Comparison of ENCODE assay signal across 2 cellular contexts in the genomic region with DNA sequence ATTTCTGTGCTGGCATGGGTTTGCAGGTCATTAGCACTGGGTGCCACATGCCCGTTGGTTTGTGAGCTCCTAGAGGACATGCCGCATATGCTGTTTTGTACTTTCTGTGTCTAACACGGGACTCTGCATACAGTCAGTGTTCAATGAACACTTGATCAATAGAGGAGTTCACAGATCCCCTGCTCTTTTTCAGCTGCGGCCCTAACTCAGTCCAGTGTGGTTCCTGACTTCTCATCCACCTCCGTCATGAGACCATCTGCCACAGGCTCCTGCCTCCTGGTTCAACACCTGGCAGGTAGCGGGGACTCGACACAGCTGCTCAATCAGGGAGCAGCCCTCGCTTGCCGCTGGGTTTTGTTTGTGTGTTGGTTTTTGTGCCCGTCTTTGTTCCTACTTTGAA.
TF ChIP-seq lines count a peak whose summit lies in the region.

No MANE protein-coding gene starts in this region.

TF ChIP-seq in HepG2, 621 proteins besides CTCF, POLR2A, EP300 and RAD21:
- TF ChIP-seq EZH2 (conservative IDR thresholded peaks at IDR 0.05; ENCODE audit: low read depth, low read length) = peak; percentile 59; the same call in 1 of the 2 replicates
- TF ChIP-seq, protein P1, sequence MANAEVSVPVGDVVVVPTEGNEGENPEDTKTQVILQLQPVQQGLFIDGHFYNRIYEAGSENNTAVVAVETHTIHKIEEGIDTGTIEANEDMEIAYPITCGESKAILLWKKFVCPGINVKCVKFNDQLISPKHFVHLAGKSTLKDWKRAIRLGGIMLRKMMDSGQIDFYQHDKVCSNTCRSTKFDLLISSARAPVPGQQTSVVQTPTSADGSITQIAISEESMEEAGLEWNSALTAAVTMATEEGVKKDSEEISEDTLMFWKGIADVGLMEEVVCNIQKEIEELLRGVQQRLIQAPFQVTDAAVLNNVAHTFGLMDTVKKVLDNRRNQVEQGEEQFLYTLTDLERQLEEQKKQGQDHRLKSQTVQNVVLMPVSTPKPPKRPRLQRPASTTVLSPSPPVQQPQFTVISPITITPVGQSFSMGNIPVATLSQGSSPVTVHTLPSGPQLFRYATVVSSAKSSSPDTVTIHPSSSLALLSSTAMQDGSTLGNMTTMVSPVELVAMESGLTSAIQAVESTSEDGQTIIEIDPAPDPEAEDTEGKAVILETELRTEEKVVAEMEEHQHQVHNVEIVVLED (CRISPR knock-in tag; IDR thresholded peaks at IDR 0.05; ENCODE audit: borderline replicate concordance) = no peak

TF ChIP-seq in H1, 55 proteins besides CTCF, POLR2A, EP300 and RAD21:
- no peak for TF ChIP-seq POLR2AphosphoS5 (IDR thresholded peaks at IDR 0.05; ENCODE audit: low read depth, low read length)
- no peak for TF ChIP-seq MAX (IDR thresholded peaks at IDR 0.05)
- no peak for TF ChIP-seq RXRA (IDR thresholded peaks at IDR 0.05; ENCODE audit: insufficient read depth, low read depth, low read length)
- TF ChIP-seq EGR1 (IDR thresholded peaks at IDR 0.05; ENCODE audit: borderline replicate concordance, low read depth, low read length) = no peak
- TF ChIP-seq EZH2 (IDR thresholded peaks at IDR 0.05; ENCODE audit: low read depth, low read length, severe bottlenecking) = no peak
- no peak for TF ChIP-seq SP2 (IDR thresholded peaks at IDR 0.05; ENCODE audit: low read length)
- no peak for TF ChIP-seq SIX5 (IDR thresholded peaks at IDR 0.05; ENCODE audit: low read depth, low read length)
- TF ChIP-seq CTBP2 (IDR thresholded peaks at IDR 0.05; ENCODE audit: borderline replicate concordance, insufficient read depth, insufficient read length, low read length) = no peak
- no peak for TF ChIP-seq PHF8 (conservative IDR thresholded peaks at IDR 0.05; ENCODE audit: low read depth, low read length)
- TF ChIP-seq HDAC2 (IDR thresholded peaks at IDR 0.05; ENCODE audit: borderline replicate concordance in 1 of 2, low read depth in 2 of 2, low read length in 2 of 2) = no peak
- no peak for TF ChIP-seq HDAC6 (IDR thresholded peaks at IDR 0.05; ENCODE audit: low read depth, low read length)
- no peak for TF ChIP-seq KDM4A (IDR thresholded peaks at IDR 0.05; ENCODE audit: low read depth, low read length, severe bottlenecking)
- no peak for TF ChIP-seq SAP30 (IDR thresholded peaks at IDR 0.05; ENCODE audit: insufficient read depth, insufficient replicate concordance, low read length)
- TF ChIP-seq NANOG (IDR thresholded peaks at IDR 0.05; ENCODE audit: insufficient read depth, low read depth, low read length, poor library complexity, severe bottlenecking) = no peak
- TF ChIP-seq KDM1A (IDR thresholded peaks at IDR 0.05; ENCODE audit: borderline replicate concordance, low read length) = no peak
